11 cellular contexts compared by ENCODE assay signal in the genomic region with DNA sequence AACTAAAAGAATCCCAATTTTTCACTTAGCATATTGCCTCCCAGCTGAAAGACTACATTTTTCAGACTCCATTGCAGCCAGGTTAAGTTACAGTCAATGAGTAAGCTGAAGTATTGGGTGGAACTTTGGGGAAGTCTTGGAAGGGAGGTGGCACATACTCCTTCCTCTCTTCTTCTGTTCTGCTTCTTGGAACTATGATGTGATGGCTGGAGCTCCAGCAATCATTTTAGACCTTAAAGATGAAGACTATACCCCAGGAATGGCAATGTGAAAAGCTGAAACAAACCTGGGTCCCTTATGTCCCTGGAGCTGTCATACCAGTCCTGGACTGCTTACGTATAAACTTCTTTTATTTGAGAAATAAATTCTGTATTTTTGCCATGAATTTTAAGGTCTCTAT.
"Had no signal": no experiment of that assay in that cellular context is flagged by ENCODE, and none has a peak within 500 bp of the region (broad histone marks: within the 10 kb centered on the region; RNA-seq: fewer than 3 reads in every experiment).

No MANE protein-coding gene starts in this region.

- DNase-seq: GM23248, GOT3, H7, H9, HCEC 1CT, HFFc6 had no signal

- H3K4me2 ChIP-seq: GM23338 had no signal

- H3K9me3 ChIP-seq: HAP-1 had no signal

- FAIRE-seq: H1, H54 had no signal

- H3K4me3 ChIP-seq: GM23248, GM23338, HAP-1 had no signal

- H3K36me3 ChIP-seq: HAP-1 had no signal

- H2AFZ ChIP-seq: GM23248, GM23338 had no signal

- H3K27ac ChIP-seq: GM23248 had no signal

- H3K9ac ChIP-seq: GM23248 had no signal

- ATAC-seq: GM23338, HCT116 had no signal
